Comparison of ENCODE assay signal across 32 cellular contexts in the genomic region with DNA sequence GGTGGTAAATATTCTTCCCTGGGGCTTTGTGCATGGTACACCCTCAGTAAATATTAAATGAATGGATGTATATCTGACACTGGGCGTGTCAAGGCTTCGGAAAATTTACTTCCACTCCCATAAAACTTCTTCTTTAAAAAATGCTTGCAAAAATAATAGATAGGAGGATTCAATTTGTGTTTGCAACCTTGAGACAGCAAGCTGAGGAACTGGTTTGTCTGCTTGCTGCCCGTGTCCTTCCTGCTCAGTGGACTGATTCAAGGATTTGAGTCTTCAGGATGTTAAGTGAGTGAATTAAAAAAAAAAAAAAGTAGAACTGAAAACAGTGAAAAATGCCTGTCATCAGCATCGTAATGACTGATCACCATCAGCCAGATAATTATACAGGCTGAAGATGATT.
DNase-seq lines count a peak whose midpoint lies in the region; ATAC-seq and TF ChIP-seq lines count a peak whose summit lies in the region.
"Had no signal": no experiment of that assay in that cellular context is flagged by ENCODE, and none has a peak within 500 bp of the region (broad histone marks: within the 10 kb centered on the region; RNA-seq: fewer than 3 reads in every experiment).

No MANE protein-coding gene starts in this region.

- CTCF ChIA-PET in PC-3 (lab: Charles Lee) = no interaction called here

- H2AFZ ChIP-seq in PC-3 (ENCODE audit: low read length) = no peak overlapping the region
- H2AFZ ChIP-seq: hepatocyte had no signal

- DNase-seq in SIG-M5 treated with dmso at 0.1 percent for 504 hours (lab: John Stamatoyannopoulos, UW; ENCODE audit: unreplicated experiment) (peak; percentile 42), SIG-M5 (lab: John Stamatoyannopoulos, UW) (no peak), PC-3 (peak; percentile 16), iPS-NIHi11 (ENCODE audit: low spot score) (peak; percentile 39), germinal center (ENCODE audit: low spot score) (no peak), activated gamma-delta T cell (lab: John Stamatoyannopoulos, UW) (no peak)
- no peak for DNase-seq in effector memory CD8-positive, alpha-beta T cell
- DNase-seq: activated CD4-positive, alpha-beta T cell treated with anti-CD3 and anti-CD28 coated beads for 36 hours; activated CD8-positive, alpha-beta memory T cell treated with anti-CD3 and anti-CD28 coated beads for 24 hours; activated effector memory CD4-positive, alpha-beta T cell treated with Interleukin-2 at 50 U/mL for 16 hours; activated naive CD8-positive, alpha-beta T cell treated with anti-CD3 and anti-CD28 coated beads for 36 hours; aorta; CD8-positive, alpha-beta T cell; central memory CD4-positive, alpha-beta T cell; DMS79 treated with DMSO at 0.1 percent for 48 hours; gastrocnemius medialis; GF-D8; left ventricle myocardium superior; naive B cell; NCI-H187; NCI-H82; psoas muscle; stimulated activated naive B cell treated with anti-CD40 and anti-IgM and Interleukin-4, amounts not matched to agents 10 μg/mL and 1 μg/mL and 100 μg/mL, for 72 hours had no signal

- H3K27me3 ChIP-seq in PC-3 (ENCODE audit: low read length) = peaks cover 15% of the 10 kb centered on the region; the same call in 1 of the 2 replicates
- H3K27me3 ChIP-seq: gastrocnemius medialis, hepatocyte, neutrophil, suprapubic skin, vagina had no signal

- BruUV-seq in PC-3 (replicated peaks; lab: Mats Ljungman, UMichigan) = no TSS peak

- H3K9me3 ChIP-seq in PC-3 (ENCODE audit: low read length) = no peaks in the 10 kb centered on the region
- H3K9me3 ChIP-seq: gastrocnemius medialis, neutrophil, psoas muscle, suprapubic skin, vagina had no signal

- H3K27ac Mint-ChIP-seq in effector memory CD8-positive, alpha-beta T cell = no peak overlapping the region
- H3K27ac Mint-ChIP-seq: activated CD4-positive, alpha-beta T cell treated with anti-CD3 and anti-CD28 coated beads for 36 hours; activated naive CD8-positive, alpha-beta T cell treated with anti-CD3 and anti-CD28 coated beads for 36 hours; B cell; CD8-positive, alpha-beta T cell; naive B cell; stimulated activated naive B cell treated with anti-CD40 and anti-IgM and Interleukin-4, amounts not matched to agents 10 μg/mL and 1 μg/mL and 100 μg/mL, for 72 hours had no signal

- H3K4me1 Mint-ChIP-seq in effector memory CD8-positive, alpha-beta T cell (ENCODE audit: low read depth in 2 of 2) = no peaks in the 10 kb centered on the region
- H3K4me1 Mint-ChIP-seq: activated CD4-positive, alpha-beta T cell treated with anti-CD3 and anti-CD28 coated beads for 36 hours; activated naive CD8-positive, alpha-beta T cell treated with anti-CD3 and anti-CD28 coated beads for 36 hours; B cell; naive B cell; stimulated activated naive B cell treated with anti-CD40 and anti-IgM and Interleukin-4, amounts not matched to agents 10 μg/mL and 1 μg/mL and 100 μg/mL, for 72 hours had no signal

- H3K27me3 Mint-ChIP-seq in effector memory CD8-positive, alpha-beta T cell = no peaks in the 10 kb centered on the region
- H3K27me3 Mint-ChIP-seq: activated CD4-positive, alpha-beta T cell treated with anti-CD3 and anti-CD28 coated beads for 36 hours; activated naive CD8-positive, alpha-beta T cell treated with anti-CD3 and anti-CD28 coated beads for 36 hours; B cell; stimulated activated naive B cell treated with anti-CD40 and anti-IgM and Interleukin-4, amounts not matched to agents 10 μg/mL and 1 μg/mL and 100 μg/mL, for 72 hours had no signal

- no peak overlapping the region for H3K9ac ChIP-seq in PC-3 (ENCODE audit: low read length)

- H3K9me2 ChIP-seq in PC-3 (replicated peaks; ENCODE audit: low read length) = no peaks in the 10 kb centered on the region

- no peaks in the 10 kb centered on the region for H4K20me1 ChIP-seq in PC-3 (ENCODE audit: low read length)

- H3K9me3 Mint-ChIP-seq in effector memory CD8-positive, alpha-beta T cell = peaks cover 3 to 13% of the 10 kb centered on the region in 2 donors
- H3K9me3 Mint-ChIP-seq: activated naive CD8-positive, alpha-beta T cell treated with anti-CD3 and anti-CD28 coated beads for 36 hours had no signal

- H3K4me3 ChIP-seq in PC-3 (ENCODE audit: low read length) = no peak overlapping the region
- H3K4me3 ChIP-seq: gastrocnemius medialis, hepatocyte, psoas muscle, SK-N-MC, suprapubic skin, vagina had no signal

- H3K4me3 Mint-ChIP-seq in effector memory CD8-positive, alpha-beta T cell = no peak overlapping the region
- H3K4me3 Mint-ChIP-seq: activated CD4-positive, alpha-beta T cell treated with anti-CD3 and anti-CD28 coated beads for 36 hours; activated naive CD8-positive, alpha-beta T cell treated with anti-CD3 and anti-CD28 coated beads for 36 hours; B cell; CD8-positive, alpha-beta T cell; naive B cell; stimulated activated naive B cell treated with anti-CD40 and anti-IgM and Interleukin-4, amounts not matched to agents 10 μg/mL and 1 μg/mL and 100 μg/mL, for 72 hours had no signal

- TF ChIP-seq CTCF in PC-3 (conservative IDR thresholded peaks at IDR 0.05; ENCODE audit: low read depth, low read length) = no peak

- H3F3A ChIP-seq in PC-3 (ENCODE audit: low read length, unreplicated experiment) = no peaks in the 10 kb centered on the region

- POLR2A ChIA-PET in PC-3 (lab: Charles Lee; ENCODE audit: unreplicated experiment) = no interaction called here

- no peak overlapping the region for H3K27ac ChIP-seq in PC-3 (ENCODE audit: low read length)
- H3K27ac ChIP-seq: gastrocnemius medialis, hepatocyte, HL-60, neutrophil, psoas muscle, RWPE1, SK-N-MC, suprapubic skin, vagina had no signal

- ATAC-seq in PC-3 (no peak; the same call in 1 of the 2 replicates), HG03159 (IDR thresholded peaks at IDR 0.05; ENCODE audit: unreplicated experiment) (no peak)
- ATAC-seq in effector memory CD8-positive, alpha-beta T cell (replicated peaks) = no peak
- ATAC-seq: activated CD4-positive, alpha-beta T cell treated with anti-CD3 and anti-CD28 coated beads for 36 hours; CD8-positive, alpha-beta T cell; gastrocnemius medialis; left ventricle myocardium superior; psoas muscle; stimulated activated naive B cell treated with anti-CD40 and anti-IgM and Interleukin-4, amounts not matched to agents 10 μg/mL and 1 μg/mL and 100 μg/mL, for 72 hours had no signal

- no peaks in the 10 kb centered on the region for H3K36me3 Mint-ChIP-seq in effector memory CD8-positive, alpha-beta T cell (ENCODE audit: insufficient read depth)
- H3K36me3 Mint-ChIP-seq: activated naive CD8-positive, alpha-beta T cell treated with anti-CD3 and anti-CD28 coated beads for 36 hours; CD8-positive, alpha-beta T cell; naive B cell; stimulated activated naive B cell treated with anti-CD40 and anti-IgM and Interleukin-4, amounts not matched to agents 10 μg/mL and 1 μg/mL and 100 μg/mL, for 72 hours had no signal

- no peaks in the 10 kb centered on the region for H3K36me3 ChIP-seq in PC-3 (ENCODE audit: low read depth, low read length)
- H3K36me3 ChIP-seq: gastrocnemius medialis, neutrophil, suprapubic skin, vagina had no signal

- intact Hi-C loops in PC-3 (cut with micrococcal nuclease) = no loop called here

- no peaks in the 10 kb centered on the region for H3K4me1 ChIP-seq in PC-3 (ENCODE audit: insufficient read depth, low read length)
- H3K4me1 ChIP-seq: gastrocnemius medialis, psoas muscle, suprapubic skin, vagina had no signal

- no peak overlapping the region for H3K4me2 ChIP-seq in PC-3 (ENCODE audit: low read length)
- H3K4me2 ChIP-seq: hepatocyte had no signal

- H3K79me2 ChIP-seq in PC-3 (ENCODE audit: low read length) = no peaks in the 10 kb centered on the region
- H3K79me2 ChIP-seq: hepatocyte had no signal

Comparison
In these comparisons a context has a peak if more than half of its experiments do, and no peak if none do; other contexts are left out.
1. DNase-seq: peak in SIG-M5 treated with dmso at 0.1 percent for 504 hours (single experiment), PC-3 (single experiment) and iPS-NIHi11 (single experiment); none in SIG-M5 (single experiment), effector memory CD8-positive, alpha-beta T cell (0 of 3), germinal center (single experiment) and activated gamma-delta T cell (single experiment).